In the genomic region with DNA sequence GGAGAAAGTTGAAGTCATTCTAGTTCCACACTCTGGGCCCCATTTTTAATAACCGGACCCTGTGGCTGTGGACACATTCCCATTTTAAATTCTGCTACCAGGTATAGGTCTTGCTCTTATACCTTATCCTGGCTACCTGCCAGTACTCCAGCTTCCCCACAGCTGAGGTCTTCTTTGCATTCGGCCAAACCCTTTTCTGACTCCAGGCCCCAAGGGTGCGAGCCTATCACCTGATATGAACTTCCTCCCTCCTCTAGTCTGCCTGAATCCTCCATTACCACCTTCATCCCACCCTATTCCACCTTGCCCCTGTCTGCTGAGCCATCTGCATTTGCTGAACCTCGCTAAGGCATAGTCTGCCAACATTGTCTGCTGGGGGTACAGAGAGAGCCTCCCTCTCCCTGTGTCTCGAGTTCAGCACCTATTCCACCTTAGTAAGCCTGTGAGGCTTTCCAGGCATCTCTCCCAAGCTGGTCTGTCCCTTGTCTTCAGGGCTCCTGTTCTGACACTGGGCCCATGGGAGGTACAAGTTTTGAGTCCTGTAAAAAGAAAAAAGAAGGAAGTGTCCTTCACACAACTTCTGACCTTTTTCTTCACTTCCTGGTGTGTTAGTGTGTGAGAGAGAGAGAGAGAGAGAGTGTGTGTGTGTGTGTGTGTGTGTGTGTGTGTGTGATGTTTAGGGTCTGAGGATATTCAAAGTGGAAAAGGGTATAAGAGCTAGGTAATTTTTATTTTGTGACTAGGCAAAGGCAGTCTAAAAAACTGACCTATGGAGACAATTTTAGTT, we compare ENCODE assay signal across 1 cellular context.
TF ChIP-seq lines count a peak whose summit lies in the region.

No MANE protein-coding gene starts in this region.

TF ChIP-seq in SK-N-SH, 30 proteins besides CTCF, POLR2A, EP300 and RAD21 (continued from another document):
- TF ChIP-seq, protein P1, sequence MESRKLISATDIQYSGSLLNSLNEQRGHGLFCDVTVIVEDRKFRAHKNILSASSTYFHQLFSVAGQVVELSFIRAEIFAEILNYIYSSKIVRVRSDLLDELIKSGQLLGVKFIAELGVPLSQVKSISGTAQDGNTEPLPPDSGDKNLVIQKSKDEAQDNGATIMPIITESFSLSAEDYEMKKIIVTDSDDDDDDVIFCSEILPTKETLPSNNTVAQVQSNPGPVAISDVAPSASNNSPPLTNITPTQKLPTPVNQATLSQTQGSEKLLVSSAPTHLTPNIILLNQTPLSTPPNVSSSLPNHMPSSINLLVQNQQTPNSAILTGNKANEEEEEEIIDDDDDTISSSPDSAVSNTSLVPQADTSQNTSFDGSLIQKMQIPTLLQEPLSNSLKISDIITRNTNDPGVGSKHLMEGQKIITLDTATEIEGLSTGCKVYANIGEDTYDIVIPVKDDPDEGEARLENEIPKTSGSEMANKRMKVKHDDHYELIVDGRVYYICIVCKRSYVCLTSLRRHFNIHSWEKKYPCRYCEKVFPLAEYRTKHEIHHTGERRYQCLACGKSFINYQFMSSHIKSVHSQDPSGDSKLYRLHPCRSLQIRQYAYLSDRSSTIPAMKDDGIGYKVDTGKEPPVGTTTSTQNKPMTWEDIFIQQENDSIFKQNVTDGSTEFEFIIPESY (IDR thresholded peaks at IDR 0.05; ENCODE audit: borderline replicate concordance, low read depth), result no peak
- no peak for TF ChIP-seq MEF2A (IDR thresholded peaks at IDR 0.05; ENCODE audit: borderline replicate concordance, low read depth)
- no peak for TF ChIP-seq RCOR1 (IDR thresholded peaks at IDR 0.05; ENCODE audit: low read length)
- no peak for TF ChIP-seq RXRA (IDR thresholded peaks at IDR 0.05; ENCODE audit: borderline replicate concordance, low read depth)
- TF ChIP-seq, protein P2, sequence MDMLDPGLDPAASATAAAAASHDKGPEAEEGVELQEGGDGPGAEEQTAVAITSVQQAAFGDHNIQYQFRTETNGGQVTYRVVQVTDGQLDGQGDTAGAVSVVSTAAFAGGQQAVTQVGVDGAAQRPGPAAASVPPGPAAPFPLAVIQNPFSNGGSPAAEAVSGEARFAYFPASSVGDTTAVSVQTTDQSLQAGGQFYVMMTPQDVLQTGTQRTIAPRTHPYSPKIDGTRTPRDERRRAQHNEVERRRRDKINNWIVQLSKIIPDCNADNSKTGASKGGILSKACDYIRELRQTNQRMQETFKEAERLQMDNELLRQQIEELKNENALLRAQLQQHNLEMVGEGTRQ (IDR thresholded peaks at IDR 0.05; ENCODE audit: borderline replicate concordance, low read depth, low read length), result no peak
